In the genomic region with DNA sequence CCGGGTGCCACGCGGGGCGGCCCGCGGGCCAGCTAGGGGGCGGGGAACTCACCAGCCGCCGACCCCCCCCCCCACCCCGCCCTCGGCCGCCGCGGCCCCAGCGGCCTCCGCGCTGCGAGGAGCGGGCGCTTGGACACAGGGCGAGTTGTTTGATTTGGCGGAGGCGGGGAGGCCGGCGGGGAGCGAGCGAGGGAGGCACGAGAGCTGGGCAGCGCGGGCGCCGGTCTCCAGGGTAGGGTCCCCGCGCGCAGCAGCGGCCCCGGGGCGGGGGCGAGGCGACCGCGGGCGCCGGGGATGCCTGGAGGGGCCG, we compare ENCODE assay signal across 7 cellular contexts.
DNase-seq lines count a peak whose midpoint lies in the region; ATAC-seq and TF ChIP-seq lines count a peak whose summit lies in the region.

No MANE protein-coding gene starts in this region.

- H3K27ac Mint-ChIP-seq in activated B cell treated with CpG ODN at 0.5 μM for 24 hours (no peak overlapping the region), type B pancreatic cell (no peak overlapping the region)

- POLR2A ChIA-PET in activated B cell treated with CpG ODN at 0.5 μM for 24 hours (lab: Charles Lee), result interaction anchor here (1.0 kb wide), 1 partner anchor 602 kb away, joined by 3 read pairs; no protein-coding TSS in a partner anchor

- DNase-seq in activated B cell treated with CpG ODN at 0.5 μM for 24 hours (no peak), iPS-NIHi7 (ENCODE audit: extremely low spot score) (peak; percentile 46), type B pancreatic cell (ENCODE audit: extremely low spot score, unreplicated experiment) (peak; percentile 72), cerebellar nuclear complex (lab: John Stamatoyannopoulos, UW) (no peak)
- DNase-seq in activated CD4-positive, alpha-beta T cell treated with anti-CD3 and anti-CD28 coated beads for 48 hours, result no peak

- H3K4me3 Mint-ChIP-seq in activated B cell treated with CpG ODN at 0.5 μM for 24 hours (peak overlapping the region; percentile 65), type B pancreatic cell (peak overlapping the region; percentile 92)

- H3K9me3 Mint-ChIP-seq in activated B cell treated with CpG ODN at 0.5 μM for 24 hours, result peaks cover 4% of the 10 kb centered on the region
- H3K9me3 Mint-ChIP-seq in type B pancreatic cell, result no peaks in the 10 kb centered on the region

- no peak for TF ChIP-seq CTCF in activated B cell treated with CpG ODN at 0.5 μM for 24 hours (IDR thresholded peaks at IDR 0.05)
- TF ChIP-seq CTCF in type B pancreatic cell (conservative IDR thresholded peaks at IDR 0.05), result no peak

- intact Hi-C loops in activated B cell treated with CpG ODN at 0.5 μM for 24 hours (cut with micrococcal nuclease), result loop anchor here (2.0 to 5.0 kb wide), 2 partner anchors 64 to 660 kb away; a partner anchor contains a TSS

- peaks cover 38% of the 10 kb centered on the region for H3K27me3 Mint-ChIP-seq in activated B cell treated with CpG ODN at 0.5 μM for 24 hours
- peaks cover 52% of the 10 kb centered on the region for H3K27me3 Mint-ChIP-seq in type B pancreatic cell

- peak; percentile 5 for ATAC-seq in GM18858 (IDR thresholded peaks at IDR 0.05; ENCODE audit: unreplicated experiment)
- ATAC-seq in HG02763 (IDR thresholded peaks at IDR 0.05; ENCODE audit: unreplicated experiment), result peak; percentile 30
- peak; percentile 12 for ATAC-seq in activated B cell treated with CpG ODN at 0.5 μM for 24 hours (ENCODE audit: low read depth)

- H3K36me3 Mint-ChIP-seq in activated B cell treated with CpG ODN at 0.5 μM for 24 hours (ENCODE audit: low read depth) (no peaks in the 10 kb centered on the region), type B pancreatic cell (no peaks in the 10 kb centered on the region)

- H3K4me1 Mint-ChIP-seq in activated B cell treated with CpG ODN at 0.5 μM for 24 hours, result peaks cover 20% of the 10 kb centered on the region
- H3K4me1 Mint-ChIP-seq in type B pancreatic cell (ENCODE audit: unreplicated experiment), result peaks cover 51% of the 10 kb centered on the region

- CTCF ChIA-PET in activated B cell treated with CpG ODN at 0.5 μM for 24 hours (lab: Charles Lee), result no interaction called here

Comparison
In these comparisons a context has a peak if more than half of its experiments do, and no peak if none do; other contexts are left out.
1. DNase-seq: peak in iPS-NIHi7 (single experiment) and type B pancreatic cell (single experiment); none in activated B cell treated with CpG ODN at 0.5 μM for 24 hours (single experiment), cerebellar nuclear complex (0 of 2) and activated CD4-positive, alpha-beta T cell treated with anti-CD3 and anti-CD28 coated beads for 48 hours (single experiment).
2. Peak in every context shown above with its lines, with median percentiles within 50 percentile points of each other: ATAC-seq.